22 cellular contexts compared by ENCODE assay signal in genomic region chr6:1798303-1798964, GRCh38.
DNase-seq lines count a peak whose midpoint lies in the region; ATAC-seq, FAIRE-seq and TF ChIP-seq lines count a peak whose summit lies in the region.
"Had no signal": no experiment of that assay in that cellular context is flagged by ENCODE, and none has a peak within 500 bp of the region (broad histone marks: within the 10 kb centered on the region; RNA-seq: fewer than 3 reads in every experiment).

No MANE protein-coding gene starts in this region.

- no peak for ATAC-seq in GM21360 (IDR thresholded peaks at IDR 0.05; ENCODE audit: unreplicated experiment)

- H3K36me3 ChIP-seq in KMS-11 (ENCODE audit: insufficient read depth) (no peaks in the 10 kb centered on the region), small intestine (ENCODE audit: control insufficient read depth in 2 of 2, insufficient read depth in 2 of 2, low read length in 2 of 2) (no peaks in the 10 kb centered on the region), mesendoderm (ENCODE audit: control insufficient read depth, insufficient read depth, low read length) (no peaks in the 10 kb centered on the region)
- H3K36me3 ChIP-seq: HAP-1 had no signal

- no peak overlapping the region for H4K8ac ChIP-seq in mesendoderm (ENCODE audit: low read depth, low read length)

- no peaks in the 10 kb centered on the region for H3K36me3 Mint-ChIP-seq in activated CD4-positive, alpha-beta T cell treated with anti-CD3 and anti-CD28 coated beads, Interleukin-2, amount 10 ng/mL, durations not matched to agents 7 days and 5 days (ENCODE audit: low read depth)
- H3K36me3 Mint-ChIP-seq: activated naive CD8-positive, alpha-beta T cell; brain; memory B cell had no signal

- peaks cover 12% of the 10 kb centered on the region for H3K4me1 Mint-ChIP-seq in activated CD4-positive, alpha-beta T cell treated with anti-CD3 and anti-CD28 coated beads, Interleukin-2, amount 10 ng/mL, durations not matched to agents 7 days and 5 days

- no peaks in the 10 kb centered on the region for H3K79me1 ChIP-seq in mesendoderm (ENCODE audit: low read length)

- H3K4me1 ChIP-seq in KMS-11 (ENCODE audit: low read depth, poor library complexity, severe bottlenecking) (peaks cover 37% of the 10 kb centered on the region), small intestine (ENCODE audit: control insufficient read depth in 2 of 2, insufficient read depth in 1 of 2, low read depth in 1 of 2, low read length in 1 of 2) (peaks cover 0 to 14% of the 10 kb centered on the region in 2 donors), mesendoderm (ENCODE audit: control insufficient read depth, low read depth, low read length) (no peaks in the 10 kb centered on the region)

- H4K5ac ChIP-seq in mesendoderm (ENCODE audit: low read length) = no peak overlapping the region

- FAIRE-seq in small intestine (lab: Jason Lieb, UNC) = no peak
- FAIRE-seq: endometrium, urothelium cell line had no signal

- CTCF ChIA-PET in activated CD4-positive, alpha-beta T cell treated with anti-CD3 and anti-CD28 coated beads, Interleukin-2, amount 10 ng/mL, durations not matched to agents 7 days and 5 days (lab: Charles Lee) = interaction anchor here (1.0 kb wide), 1 partner anchor 13 kb away, joined by 3 read pairs; no protein-coding TSS in a partner anchor

- H3K4me2 ChIP-seq in KMS-11 = peak overlapping the region; percentile 75
- no peak overlapping the region for H3K4me2 ChIP-seq in mesendoderm (ENCODE audit: low read length)

- H3K9ac ChIP-seq in KMS-11 = no peak overlapping the region
- H3K9ac ChIP-seq in mesendoderm (ENCODE audit: low read length) = no peak overlapping the region

- H3K23ac ChIP-seq in mesendoderm (ENCODE audit: low read length) = no peak overlapping the region

- H2BK5ac ChIP-seq in mesendoderm (ENCODE audit: low read length) = no peak overlapping the region

- POLR2A ChIA-PET in activated CD4-positive, alpha-beta T cell treated with anti-CD3 and anti-CD28 coated beads, Interleukin-2, amount 10 ng/mL, durations not matched to agents 7 days and 5 days (lab: Charles Lee) = no interaction called here

- no peak for TF ChIP-seq CTCF in KMS-11 (conservative IDR thresholded peaks at IDR 0.05; ENCODE audit: low read depth, low read length)

- no peaks in the 10 kb centered on the region for H3K9me3 Mint-ChIP-seq in activated CD4-positive, alpha-beta T cell treated with anti-CD3 and anti-CD28 coated beads, Interleukin-2, amount 10 ng/mL, durations not matched to agents 7 days and 5 days
- H3K9me3 Mint-ChIP-seq: brain, memory B cell had no signal

- peak; percentile 47 for DNase-seq in amniotic epithelial cell (ENCODE audit: low read depth)
- DNase-seq in kidney tubule cell (ENCODE audit: low spot score) = peak; percentile 10
- DNase-seq in small intestine = peak; percentile 12
- no peak for DNase-seq in activated CD4-positive, alpha-beta T cell treated with anti-CD3 and anti-CD28 coated beads, Interleukin-2, amount 10 ng/mL, durations not matched to agents 7 days and 5 days
- DNase-seq in GOT3 (lab: John Stamatoyannopoulos, UW) = no peak
- no peak for DNase-seq in mesendoderm
- DNase-seq: activated CD4-positive, alpha-beta T cell treated with anti-CD3 and anti-CD28 coated beads for 36 hours; DMS79 treated with DMSO at 0.1 percent for 48 hours; islet precursor cell; KBM-7; NCI-H1105; NCI-H2081 treated with DMSO at 0.1 percent for 48 hours; NCI-H510A treated with DMSO at 0.1 percent for 48 hours had no signal

- no peak overlapping the region for H2BK120ac ChIP-seq in mesendoderm (ENCODE audit: low read depth, low read length)

- H3K18ac ChIP-seq in mesendoderm (ENCODE audit: low read length) = no peak overlapping the region

- no peaks in the 10 kb centered on the region for H3K27me3 ChIP-seq in KMS-11 (ENCODE audit: insufficient read depth, low read depth)
- H3K27me3 ChIP-seq in small intestine (ENCODE audit: control insufficient read depth in 2 of 2, insufficient read depth in 2 of 2, low read length in 2 of 2) = no peaks in the 10 kb centered on the region
- no peaks in the 10 kb centered on the region for H3K27me3 ChIP-seq in mesendoderm (ENCODE audit: insufficient read depth, low read length, poor library complexity)

- H4K20me1 ChIP-seq in KMS-11 (ENCODE audit: insufficient read depth) = no peaks in the 10 kb centered on the region

- no peak overlapping the region for H3K56ac ChIP-seq in mesendoderm (ENCODE audit: low read length)

- 59 to 86% (median 66%) methylated on average over 9 of the region's 9 CpGs for WGBS in small intestine, 3 donors
- WGBS in mesendoderm (ENCODE audit: extremely low coverage, insufficient coverage, low lambda C conversion rate) = no CpG with 5 or more reads among the region's 9 CpGs

- no peak overlapping the region for H3K4me3 Mint-ChIP-seq in activated CD4-positive, alpha-beta T cell treated with anti-CD3 and anti-CD28 coated beads, Interleukin-2, amount 10 ng/mL, durations not matched to agents 7 days and 5 days
- H3K4me3 Mint-ChIP-seq: activated CD4-positive, alpha-beta T cell treated with anti-CD3 and anti-CD28 coated beads for 36 hours; activated naive CD8-positive, alpha-beta T cell; brain; memory B cell had no signal

- no peak overlapping the region for H3K4me3 ChIP-seq in KMS-11 (IDR thresholded peaks at IDR 0.05; ENCODE audit: insufficient read depth, low read depth, low read length)
- no peak overlapping the region for H3K4me3 ChIP-seq in small intestine (ENCODE audit: low read depth in 1 of 2, low read length in 2 of 2)
- H3K4me3 ChIP-seq in mesendoderm (ENCODE audit: low read length) = no peak overlapping the region
- H3K4me3 ChIP-seq: coronary artery, HAP-1 had no signal

- no peak overlapping the region for H2AK5ac ChIP-seq in mesendoderm (ENCODE audit: low read length)

- H3K4ac ChIP-seq in mesendoderm (ENCODE audit: low read depth, low read length) = no peak overlapping the region

- H3K79me2 ChIP-seq in KMS-11 (ENCODE audit: insufficient read depth, low read depth) (no peaks in the 10 kb centered on the region), mesendoderm (ENCODE audit: control insufficient read depth, insufficient read depth, low read length) (no peaks in the 10 kb centered on the region)

- H3K9me3 ChIP-seq in small intestine (ENCODE audit: control insufficient read depth, low read depth) = no peaks in the 10 kb centered on the region
- H3K9me3 ChIP-seq: HAP-1 had no signal

- no peaks in the 10 kb centered on the region for H3K27me3 Mint-ChIP-seq in activated CD4-positive, alpha-beta T cell treated with anti-CD3 and anti-CD28 coated beads, Interleukin-2, amount 10 ng/mL, durations not matched to agents 7 days and 5 days
- H3K27me3 Mint-ChIP-seq: activated CD4-positive, alpha-beta T cell treated with anti-CD3 and anti-CD28 coated beads for 36 hours; activated naive CD8-positive, alpha-beta T cell; brain; memory B cell had no signal

- no peak overlapping the region for H2AFZ ChIP-seq in KMS-11 (ENCODE audit: low read depth)

- no peak overlapping the region for H3K27ac Mint-ChIP-seq in activated CD4-positive, alpha-beta T cell treated with anti-CD3 and anti-CD28 coated beads, Interleukin-2, amount 10 ng/mL, durations not matched to agents 7 days and 5 days
- H3K27ac Mint-ChIP-seq: activated CD4-positive, alpha-beta T cell treated with anti-CD3 and anti-CD28 coated beads for 36 hours; activated naive CD8-positive, alpha-beta T cell; brain; memory B cell had no signal

- H2BK15ac ChIP-seq in mesendoderm (replicated peaks; ENCODE audit: low read depth) = no peak overlapping the region

- H3K27ac ChIP-seq in KMS-11 (no peak overlapping the region; the same call in 1 of the 2 replicates), small intestine (ENCODE audit: low read depth in 1 of 2, low read length in 1 of 2) (peak overlapping the region; percentile 32 to 74), mesendoderm (ENCODE audit: low read depth, low read length) (no peak overlapping the region)

Comparison
In these comparisons a context has a peak if more than half of its experiments do, and no peak if none do; other contexts are left out.
1. H3K27ac ChIP-seq: peak in small intestine (2 of 2); none in KMS-11 (single experiment) and mesendoderm (single experiment).
2. DNase-seq: peak in amniotic epithelial cell (single experiment), kidney tubule cell (single experiment) and small intestine (single experiment); none in activated CD4-positive, alpha-beta T cell treated with anti-CD3 and anti-CD28 coated beads, Interleukin-2, amount 10 ng/mL, durations not matched to agents 7 days and 5 days (single experiment), GOT3 (single experiment) and mesendoderm (single experiment).